Comparison of ENCODE assay signal across 1 cellular context in genomic region chr20:25309395-25310267, GRCh38.
TF ChIP-seq lines count a peak whose summit lies in the region.

No MANE protein-coding gene starts in this region.

TF ChIP-seq in HepG2, 621 proteins besides CTCF, POLR2A, EP300 and RAD21 (continued from another document and continues in another):
- TF ChIP-seq, protein P1, sequence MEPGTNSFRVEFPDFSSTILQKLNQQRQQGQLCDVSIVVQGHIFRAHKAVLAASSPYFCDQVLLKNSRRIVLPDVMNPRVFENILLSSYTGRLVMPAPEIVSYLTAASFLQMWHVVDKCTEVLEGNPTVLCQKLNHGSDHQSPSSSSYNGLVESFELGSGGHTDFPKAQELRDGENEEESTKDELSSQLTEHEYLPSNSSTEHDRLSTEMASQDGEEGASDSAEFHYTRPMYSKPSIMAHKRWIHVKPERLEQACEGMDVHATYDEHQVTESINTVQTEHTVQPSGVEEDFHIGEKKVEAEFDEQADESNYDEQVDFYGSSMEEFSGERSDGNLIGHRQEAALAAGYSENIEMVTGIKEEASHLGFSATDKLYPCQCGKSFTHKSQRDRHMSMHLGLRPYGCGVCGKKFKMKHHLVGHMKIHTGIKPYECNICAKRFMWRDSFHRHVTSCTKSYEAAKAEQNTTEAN (CRISPR knock-in tag; conservative IDR thresholded peaks at IDR 0.05), result no peak
- TF ChIP-seq FOXM1 (CRISPR knock-in tag; IDR thresholded peaks at IDR 0.05) (no peak), ZNF816 (CRISPR knock-in tag; IDR thresholded peaks at IDR 0.05; ENCODE audit: borderline replicate concordance) (no peak), ZNF383 (CRISPR knock-in tag; IDR thresholded peaks at IDR 0.05; ENCODE audit: borderline replicate concordance) (no peak), IRX3 (CRISPR knock-in tag; IDR thresholded peaks at IDR 0.05; ENCODE audit: borderline replicate concordance, low read depth) (no peak), ZFP36 (IDR thresholded peaks at IDR 0.05; ENCODE audit: borderline replicate concordance, low read depth, low read length, partially characterized antibody) (no peak), PRDM4 (CRISPR knock-in tag; IDR thresholded peaks at IDR 0.05; ENCODE audit: borderline replicate concordance) (no peak), PLRG1 (conservative IDR thresholded peaks at IDR 0.05) (no peak), CEBPG (CRISPR knock-in tag; IDR thresholded peaks at IDR 0.05) (no peak; the same call in 1 of the 2 replicates), TBL1XR1 (IDR thresholded peaks at IDR 0.05; ENCODE audit: borderline replicate concordance, low read length, partially characterized antibody) (no peak), ZNF335 (CRISPR knock-in tag; IDR thresholded peaks at IDR 0.05) (no peak; the same call in 1 of the 2 replicates), SAFB2 (CRISPR knock-in tag; IDR thresholded peaks at IDR 0.05; ENCODE audit: borderline replicate concordance, low read depth) (no peak), ZNF598 (CRISPR knock-in tag; IDR thresholded peaks at IDR 0.05; ENCODE audit: borderline replicate concordance) (0 out of 2 replicates have a peak, but pooled peaks have one; percentile 11), ZFP90 (CRISPR knock-in tag; IDR thresholded peaks at IDR 0.05; ENCODE audit: borderline replicate concordance) (0 out of 2 replicates have a peak, but pooled peaks have one; percentile 19), ZSCAN9 (CRISPR knock-in tag; IDR thresholded peaks at IDR 0.05; ENCODE audit: borderline replicate concordance) (peak; percentile 38; the same call in 1 of the 2 replicates), RBM39 (IDR thresholded peaks at IDR 0.05; ENCODE audit: low read depth, low read length, poor library complexity, severe bottlenecking) (peak; percentile 59), MNT (IDR thresholded peaks at IDR 0.05) (no peak), ZNF660 (CRISPR knock-in tag; IDR thresholded peaks at IDR 0.05; ENCODE audit: borderline replicate concordance, low read depth) (no peak), RFX3 (CRISPR knock-in tag; IDR thresholded peaks at IDR 0.05) (no peak), ZNF629 (CRISPR knock-in tag; conservative IDR thresholded peaks at IDR 0.05) (no peak), HMG20B (CRISPR knock-in tag; conservative IDR thresholded peaks at IDR 0.05) (no peak), ZNF773 (CRISPR knock-in tag; IDR thresholded peaks at IDR 0.05; ENCODE audit: borderline replicate concordance) (no peak), BRCA1 (CRISPR knock-in tag; IDR thresholded peaks at IDR 0.05) (no peak), STAT5B (CRISPR knock-in tag; IDR thresholded peaks at IDR 0.05) (no peak), SIN3A (IDR thresholded peaks at IDR 0.05; ENCODE audit: borderline replicate concordance, low read depth, low read length) (peak; percentile 64; the same call in 1 of the 2 replicates), ZNF543 (CRISPR knock-in tag; IDR thresholded peaks at IDR 0.05) (no peak), AHR (CRISPR knock-in tag; IDR thresholded peaks at IDR 0.05) (no peak), CENPX (CRISPR knock-in tag; IDR thresholded peaks at IDR 0.05) (no peak), JARID2 (CRISPR knock-in tag; IDR thresholded peaks at IDR 0.05; ENCODE audit: insufficient replicate concordance) (no peak), SMAD9 (CRISPR knock-in tag; IDR thresholded peaks at IDR 0.05) (peak; percentile 93; the same call in 1 of the 2 replicates), CCAR2 (optimal IDR thresholded peaks at IDR 0.05; ENCODE audit: low read depth, low read length) (no peak), DPF2 (CRISPR knock-in tag; IDR thresholded peaks at IDR 0.05; ENCODE audit: borderline replicate concordance, low read depth) (no peak), GPN1 (CRISPR knock-in tag; IDR thresholded peaks at IDR 0.05; ENCODE audit: borderline replicate concordance) (no peak), HMGXB4 (CRISPR knock-in tag; IDR thresholded peaks at IDR 0.05; ENCODE audit: borderline replicate concordance in 1 of 2, low read depth in 1 of 2) (no peak), ZBTB7B (CRISPR knock-in tag; IDR thresholded peaks at IDR 0.05) (peak; percentile 90), ZBTB1 (CRISPR knock-in tag; IDR thresholded peaks at IDR 0.05; ENCODE audit: borderline replicate concordance) (no peak), SP4 (CRISPR knock-in tag; IDR thresholded peaks at IDR 0.05) (no peak), ZNF768 (CRISPR knock-in tag; IDR thresholded peaks at IDR 0.05) (peak; percentile 19; the same call in 1 of the 2 replicates), HDAC6 (IDR thresholded peaks at IDR 0.05; ENCODE audit: low read depth, low read length) (no peak), KAT8 (CRISPR knock-in tag; IDR thresholded peaks at IDR 0.05) (no peak), TRIM24 (CRISPR knock-in tag; IDR thresholded peaks at IDR 0.05) (no peak)
- TF ChIP-seq, protein P2, sequence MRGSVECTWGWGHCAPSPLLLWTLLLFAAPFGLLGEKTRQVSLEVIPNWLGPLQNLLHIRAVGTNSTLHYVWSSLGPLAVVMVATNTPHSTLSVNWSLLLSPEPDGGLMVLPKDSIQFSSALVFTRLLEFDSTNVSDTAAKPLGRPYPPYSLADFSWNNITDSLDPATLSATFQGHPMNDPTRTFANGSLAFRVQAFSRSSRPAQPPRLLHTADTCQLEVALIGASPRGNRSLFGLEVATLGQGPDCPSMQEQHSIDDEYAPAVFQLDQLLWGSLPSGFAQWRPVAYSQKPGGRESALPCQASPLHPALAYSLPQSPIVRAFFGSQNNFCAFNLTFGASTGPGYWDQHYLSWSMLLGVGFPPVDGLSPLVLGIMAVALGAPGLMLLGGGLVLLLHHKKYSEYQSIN (CRISPR knock-in tag; IDR thresholded peaks at IDR 0.05; ENCODE audit: borderline replicate concordance), result no peak
- TF ChIP-seq, protein P3, sequence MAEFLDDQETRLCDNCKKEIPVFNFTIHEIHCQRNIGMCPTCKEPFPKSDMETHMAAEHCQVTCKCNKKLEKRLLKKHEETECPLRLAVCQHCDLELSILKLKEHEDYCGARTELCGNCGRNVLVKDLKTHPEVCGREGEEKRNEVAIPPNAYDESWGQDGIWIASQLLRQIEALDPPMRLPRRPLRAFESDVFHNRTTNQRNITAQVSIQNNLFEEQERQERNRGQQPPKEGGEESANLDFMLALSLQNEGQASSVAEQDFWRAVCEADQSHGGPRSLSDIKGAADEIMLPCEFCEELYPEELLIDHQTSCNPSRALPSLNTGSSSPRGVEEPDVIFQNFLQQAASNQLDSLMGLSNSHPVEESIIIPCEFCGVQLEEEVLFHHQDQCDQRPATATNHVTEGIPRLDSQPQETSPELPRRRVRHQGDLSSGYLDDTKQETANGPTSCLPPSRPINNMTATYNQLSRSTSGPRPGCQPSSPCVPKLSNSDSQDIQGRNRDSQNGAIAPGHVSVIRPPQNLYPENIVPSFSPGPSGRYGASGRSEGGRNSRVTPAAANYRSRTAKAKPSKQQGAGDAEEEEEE (CRISPR knock-in tag; IDR thresholded peaks at IDR 0.05; ENCODE audit: borderline replicate concordance), result no peak
- TF ChIP-seq, protein P4, sequence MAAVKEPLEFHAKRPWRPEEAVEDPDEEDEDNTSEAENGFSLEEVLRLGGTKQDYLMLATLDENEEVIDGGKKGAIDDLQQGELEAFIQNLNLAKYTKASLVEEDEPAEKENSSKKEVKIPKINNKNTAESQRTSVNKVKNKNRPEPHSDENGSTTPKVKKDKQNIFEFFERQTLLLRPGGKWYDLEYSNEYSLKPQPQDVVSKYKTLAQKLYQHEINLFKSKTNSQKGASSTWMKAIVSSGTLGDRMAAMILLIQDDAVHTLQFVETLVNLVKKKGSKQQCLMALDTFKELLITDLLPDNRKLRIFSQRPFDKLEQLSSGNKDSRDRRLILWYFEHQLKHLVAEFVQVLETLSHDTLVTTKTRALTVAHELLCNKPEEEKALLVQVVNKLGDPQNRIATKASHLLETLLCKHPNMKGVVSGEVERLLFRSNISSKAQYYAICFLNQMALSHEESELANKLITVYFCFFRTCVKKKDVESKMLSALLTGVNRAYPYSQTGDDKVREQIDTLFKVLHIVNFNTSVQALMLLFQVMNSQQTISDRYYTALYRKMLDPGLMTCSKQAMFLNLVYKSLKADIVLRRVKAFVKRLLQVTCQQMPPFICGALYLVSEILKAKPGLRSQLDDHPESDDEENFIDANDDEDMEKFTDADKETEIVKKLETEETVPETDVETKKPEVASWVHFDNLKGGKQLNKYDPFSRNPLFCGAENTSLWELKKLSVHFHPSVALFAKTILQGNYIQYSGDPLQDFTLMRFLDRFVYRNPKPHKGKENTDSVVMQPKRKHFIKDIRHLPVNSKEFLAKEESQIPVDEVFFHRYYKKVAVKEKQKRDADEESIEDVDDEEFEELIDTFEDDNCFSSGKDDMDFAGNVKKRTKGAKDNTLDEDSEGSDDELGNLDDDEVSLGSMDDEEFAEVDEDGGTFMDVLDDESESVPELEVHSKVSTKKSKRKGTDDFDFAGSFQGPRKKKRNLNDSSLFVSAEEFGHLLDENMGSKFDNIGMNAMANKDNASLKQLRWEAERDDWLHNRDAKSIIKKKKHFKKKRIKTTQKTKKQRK (IDR thresholded peaks at IDR 0.05; ENCODE audit: low read length), result no peak
- TF ChIP-seq, protein P5, sequence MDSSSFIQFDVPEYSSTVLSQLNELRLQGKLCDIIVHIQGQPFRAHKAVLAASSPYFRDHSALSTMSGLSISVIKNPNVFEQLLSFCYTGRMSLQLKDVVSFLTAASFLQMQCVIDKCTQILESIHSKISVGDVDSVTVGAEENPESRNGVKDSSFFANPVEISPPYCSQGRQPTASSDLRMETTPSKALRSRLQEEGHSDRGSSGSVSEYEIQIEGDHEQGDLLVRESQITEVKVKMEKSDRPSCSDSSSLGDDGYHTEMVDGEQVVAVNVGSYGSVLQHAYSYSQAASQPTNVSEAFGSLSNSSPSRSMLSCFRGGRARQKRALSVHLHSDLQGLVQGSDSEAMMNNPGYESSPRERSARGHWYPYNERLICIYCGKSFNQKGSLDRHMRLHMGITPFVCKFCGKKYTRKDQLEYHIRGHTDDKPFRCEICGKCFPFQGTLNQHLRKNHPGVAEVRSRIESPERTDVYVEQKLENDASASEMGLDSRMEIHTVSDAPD (CRISPR knock-in tag; IDR thresholded peaks at IDR 0.05), result no peak
- TF ChIP-seq, protein P6, sequence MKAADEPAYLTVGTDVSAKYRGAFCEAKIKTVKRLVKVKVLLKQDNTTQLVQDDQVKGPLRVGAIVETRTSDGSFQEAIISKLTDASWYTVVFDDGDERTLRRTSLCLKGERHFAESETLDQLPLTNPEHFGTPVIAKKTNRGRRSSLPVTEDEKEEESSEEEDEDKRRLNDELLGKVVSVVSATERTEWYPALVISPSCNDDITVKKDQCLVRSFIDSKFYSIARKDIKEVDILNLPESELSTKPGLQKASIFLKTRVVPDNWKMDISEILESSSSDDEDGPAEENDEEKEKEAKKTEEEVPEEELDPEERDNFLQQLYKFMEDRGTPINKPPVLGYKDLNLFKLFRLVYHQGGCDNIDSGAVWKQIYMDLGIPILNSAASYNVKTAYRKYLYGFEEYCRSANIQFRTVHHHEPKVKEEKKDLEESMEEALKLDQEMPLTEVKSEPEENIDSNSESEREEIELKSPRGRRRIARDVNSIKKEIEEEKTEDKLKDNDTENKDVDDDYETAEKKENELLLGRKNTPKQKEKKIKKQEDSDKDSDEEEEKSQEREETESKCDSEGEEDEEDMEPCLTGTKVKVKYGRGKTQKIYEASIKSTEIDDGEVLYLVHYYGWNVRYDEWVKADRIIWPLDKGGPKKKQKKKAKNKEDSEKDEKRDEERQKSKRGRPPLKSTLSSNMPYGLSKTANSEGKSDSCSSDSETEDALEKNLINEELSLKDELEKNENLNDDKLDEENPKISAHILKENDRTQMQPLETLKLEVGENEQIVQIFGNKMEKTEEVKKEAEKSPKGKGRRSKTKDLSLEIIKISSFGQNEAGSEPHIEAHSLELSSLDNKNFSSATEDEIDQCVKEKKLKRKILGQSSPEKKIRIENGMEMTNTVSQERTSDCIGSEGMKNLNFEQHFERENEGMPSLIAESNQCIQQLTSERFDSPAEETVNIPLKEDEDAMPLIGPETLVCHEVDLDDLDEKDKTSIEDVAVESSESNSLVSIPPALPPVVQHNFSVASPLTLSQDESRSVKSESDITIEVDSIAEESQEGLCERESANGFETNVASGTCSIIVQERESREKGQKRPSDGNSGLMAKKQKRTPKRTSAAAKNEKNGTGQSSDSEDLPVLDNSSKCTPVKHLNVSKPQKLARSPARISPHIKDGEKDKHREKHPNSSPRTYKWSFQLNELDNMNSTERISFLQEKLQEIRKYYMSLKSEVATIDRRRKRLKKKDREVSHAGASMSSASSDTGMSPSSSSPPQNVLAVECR (CRISPR knock-in tag; IDR thresholded peaks at IDR 0.05; ENCODE audit: borderline replicate concordance), result no peak
